In genomic region chr11:27481992-27482391, GRCh38 we compare ENCODE assay signal across 21 cellular contexts. TPM values are rescaled to one million over a fixed set of nuclear protein-coding genes. Genes with fewer than 3 reads are reported as not detected.
DNase-seq lines count a peak whose midpoint lies in the region; ATAC-seq and TF ChIP-seq lines count a peak whose summit lies in the region.
"Had no signal": no experiment of that assay in that cellular context is flagged by ENCODE, and none has a peak within 500 bp of the region (broad histone marks: within the 10 kb centered on the region; RNA-seq: fewer than 3 reads in every experiment).

No MANE protein-coding gene starts in this region.

- H3K36me3 ChIP-seq in Panc1 (ENCODE audit: control insufficient read depth, insufficient read depth, low read length) (no peaks in the 10 kb centered on the region), subcutaneous abdominal adipose tissue (ENCODE audit: control insufficient read depth in 5 of 5, insufficient read depth in 5 of 5, low read length in 5 of 5) (no peaks in the 10 kb centered on the region)
- H3K36me3 ChIP-seq: BE2C, BLaER1 had no signal

- no peak overlapping the region for H2AFZ ChIP-seq in H9 (ENCODE audit: low read length)

- no TSS peak for BruUV-seq in Panc1 (replicated peaks; lab: Mats Ljungman, UMichigan)

- no peak overlapping the region for H2BK5ac ChIP-seq in H9 (ENCODE audit: insufficient read length, low read length)

- H4K8ac ChIP-seq in H9 (replicated peaks; ENCODE audit: insufficient read length, low read depth, low read length) = no peak overlapping the region

- no peak overlapping the region for H3K27ac Mint-ChIP-seq in H9
- H3K27ac Mint-ChIP-seq: CD14-positive monocyte; CD4-positive, alpha-beta memory T cell; CD8-positive, alpha-beta memory T cell had no signal

- H4K20me1 ChIP-seq in H9 (ENCODE audit: control insufficient read depth, insufficient read depth, insufficient read length) = no peaks in the 10 kb centered on the region
- H4K20me1 ChIP-seq: BLaER1 had no signal

- H4K5ac ChIP-seq in H9 (ENCODE audit: insufficient read length, low read depth, low read length) = no peak overlapping the region

- in situ Hi-C loops in Panc1 (cut with HindIII; ENCODE audit: low pct_unique_long_range_greater_than_20kb, low sequenced_read_pairs) = no loop called here
- in situ Hi-C loops in GM13976 (cut with MboI; ENCODE audit: low sequenced_read_pairs, unreplicated experiment) = loop anchor here (25.0 kb wide), 1 partner anchor 720 kb away; no protein-coding TSS in a partner anchor

- H3K18ac ChIP-seq in H9 (ENCODE audit: insufficient read length, low read depth, low read length) = no peak overlapping the region

- H3K23me2 ChIP-seq in H9 (ENCODE audit: insufficient read length, low read depth, low read length, poor library complexity, severe bottlenecking) = no peaks in the 10 kb centered on the region

- TF ChIP-seq CTCF in H9 (conservative IDR thresholded peaks at IDR 0.05) (no peak), Panc1 (IDR thresholded peaks at IDR 0.05) (no peak), GM13976 (IDR thresholded peaks at IDR 0.05; ENCODE audit: borderline replicate concordance, control extremely low read depth, extremely low read depth, insufficient read depth, missing control alignments) (no peak)

- H3K4me3 ChIP-seq in Panc1 (ENCODE audit: low read depth in 2 of 2, low read length in 2 of 2) (no peak overlapping the region), subcutaneous abdominal adipose tissue (ENCODE audit: low read depth in 1 of 5, low read length in 5 of 5) (no peak overlapping the region)
- H3K4me3 ChIP-seq: A549, BLaER1 had no signal

- H3K4me2 ChIP-seq in H9 (ENCODE audit: insufficient read depth, insufficient read length, low read length) = no peak overlapping the region
- H3K4me2 ChIP-seq: A549, BLaER1 had no signal

- CTCF ChIA-PET in Panc1 (lab: Charles Lee) = interaction anchor here (0.7 kb wide), 1 partner anchor 174 kb away, joined by 5 read pairs; no protein-coding TSS in a partner anchor

- H2BK12ac ChIP-seq in H9 (ENCODE audit: insufficient read length, low read depth, low read length) = peak overlapping the region; percentile 73

- H2AK5ac ChIP-seq in H9 (ENCODE audit: insufficient read length, low read length) = no peak overlapping the region

- H3K4me1 ChIP-seq in H9 (ENCODE audit: insufficient read depth, low read length) (no peaks in the 10 kb centered on the region), Panc1 (ENCODE audit: control insufficient read depth, insufficient read depth, low read length) (peaks cover 11% of the 10 kb centered on the region; the same call in 1 of the 2 replicates), subcutaneous abdominal adipose tissue (ENCODE audit: control insufficient read depth in 5 of 5, insufficient read depth in 5 of 5, low read length in 5 of 5) (peaks cover 0 to 8% (median 0%) of the 10 kb centered on the region in 5 donors)
- H3K4me1 ChIP-seq: BE2C, BLaER1 had no signal

- H3K14ac ChIP-seq in H9 (ENCODE audit: insufficient read depth, low read length) = no peak overlapping the region

- intact Hi-C loops in Panc1 (cut with micrococcal nuclease; ENCODE audit: unreplicated experiment) = no loop called here

- no peak overlapping the region for H4K91ac ChIP-seq in H9 (ENCODE audit: insufficient read length, low read depth, low read length)

- no peak overlapping the region for H2BK20ac ChIP-seq in H9 (ENCODE audit: low read depth, low read length, poor library complexity, severe bottlenecking)

- no peak overlapping the region for H3T11ph ChIP-seq in H9 (ENCODE audit: low read length)

- H3K9me3 Mint-ChIP-seq in H9 = no peaks in the 10 kb centered on the region
- H3K9me3 Mint-ChIP-seq: CD4-positive, alpha-beta memory T cell; CD8-positive, alpha-beta memory T cell had no signal

- no peak overlapping the region for H3K56ac ChIP-seq in H9 (ENCODE audit: insufficient read length, low read depth, low read length)

- no peaks in the 10 kb centered on the region for H3K36me3 Mint-ChIP-seq in H9 (ENCODE audit: insufficient read depth in 1 of 3, low read depth in 3 of 3)
- H3K36me3 Mint-ChIP-seq: CD14-positive monocyte; CD4-positive, alpha-beta memory T cell; CD4-positive, CD25-positive, alpha-beta regulatory T cell had no signal

- no peak for ATAC-seq in Panc1
- ATAC-seq: A549 had no signal

- DNase-seq in H9 (no peak), Panc1 (ENCODE audit: low read depth, low spot score) (no peak), AG08395 (ENCODE audit: low spot score) (no peak), GM13976 (ENCODE audit: low spot score) (no peak)
- DNase-seq: BE2C; C1 segment of cervical spinal cord; CD4-positive, alpha-beta memory T cell; CD4-positive, CD25-positive, alpha-beta regulatory T cell; CD8-positive, alpha-beta memory T cell; COR-L47; DMS 273 treated with DMSO at 0.1 percent for 48 hours; DMS153; DMS53; DMS79; DND-41; GF-D8 had no signal

- H3K4me3 Mint-ChIP-seq in H9 = no peak overlapping the region
- H3K4me3 Mint-ChIP-seq: CD14-positive monocyte; CD4-positive, alpha-beta memory T cell; CD4-positive, CD25-positive, alpha-beta regulatory T cell; CD8-positive, alpha-beta memory T cell had no signal

- H3K79me1 ChIP-seq in H9 (ENCODE audit: insufficient read depth, low read depth, low read length, poor library complexity, severe bottlenecking) = no peaks in the 10 kb centered on the region

- no peak overlapping the region for H2BK15ac ChIP-seq in H9 (ENCODE audit: low read depth, low read length)

- H3K4me1 Mint-ChIP-seq in H9 = peaks cover 13 to 19% of the 10 kb centered on the region in 2 experiments
- H3K4me1 Mint-ChIP-seq: CD14-positive monocyte; CD4-positive, CD25-positive, alpha-beta regulatory T cell; CD8-positive, alpha-beta memory T cell had no signal

- no peaks in the 10 kb centered on the region for H3K27me3 Mint-ChIP-seq in H9 (ENCODE audit: low read depth)
- H3K27me3 Mint-ChIP-seq: CD4-positive, alpha-beta memory T cell had no signal

- H2BK120ac ChIP-seq in H9 (ENCODE audit: low read depth, low read length, poor library complexity, severe bottlenecking) = no peak overlapping the region

- H3K23ac ChIP-seq in H9 (ENCODE audit: insufficient read length, low read depth, low read length) = no peak overlapping the region

- H3K27ac ChIP-seq in H9 (ENCODE audit: insufficient read length, low read depth, low read length) (no peak overlapping the region), Panc1 (ENCODE audit: low read length) (peak overlapping the region; percentile 3; the same call in 1 of the 2 replicates), subcutaneous abdominal adipose tissue (ENCODE audit: low read depth, low read length) (peak overlapping the region; percentile 8)
- H3K27ac ChIP-seq: 22Rv1, BLaER1 had no signal

- H3K9me3 ChIP-seq in H9 (ENCODE audit: control insufficient read depth, low read depth, low read length) = no peaks in the 10 kb centered on the region
- H3K9me3 ChIP-seq in Panc1 (ENCODE audit: control insufficient read depth, insufficient read depth, low read depth, low read length) = no peaks in the 10 kb centered on the region
- H3K9me3 ChIP-seq in subcutaneous abdominal adipose tissue (ENCODE audit: control insufficient read depth in 5 of 5, low read length in 5 of 5) = no peaks in the 10 kb centered on the region
- H3K9me3 ChIP-seq: A549, BE2C, BLaER1 had no signal

- WGBS in H9 (ENCODE audit: extremely low coverage, insufficient read length, low lambda C conversion rate) = 100% methylated on average over 3 of the region's 4 CpGs

- no peak overlapping the region for H3K9ac ChIP-seq in H9 (ENCODE audit: extremely low read depth, insufficient read length, low read length)
- H3K9ac ChIP-seq in subcutaneous abdominal adipose tissue (ENCODE audit: low read length in 5 of 5) = no peak overlapping the region
- H3K9ac ChIP-seq: BLaER1 had no signal

- POLR2A ChIA-PET in Panc1 (lab: Charles Lee) = no interaction called here

- H3K79me2 ChIP-seq in H9 (ENCODE audit: insufficient read depth, low read length) = no peaks in the 10 kb centered on the region

- H3K27me3 ChIP-seq in H9 (ENCODE audit: insufficient read depth, low read length) (no peaks in the 10 kb centered on the region), Panc1 (ENCODE audit: control insufficient read depth, insufficient read depth, low read length) (no peaks in the 10 kb centered on the region), subcutaneous abdominal adipose tissue (ENCODE audit: control insufficient read depth in 5 of 5, insufficient read depth in 4 of 5, low read length in 5 of 5) (no peaks in the 10 kb centered on the region)
- H3K27me3 ChIP-seq: BE2C, BLaER1 had no signal

- H3K4ac ChIP-seq in H9 (ENCODE audit: low read depth, low read length) = no peak overlapping the region

RNA-seq across cellular contexts. Expression of gene LGR4, which starts 9.4 kb away (rescaled TPM):
- total RNA-seq in H9 (2021) (97.1 and 99.2 TPM in 2 replicates), Panc1 (2021; ENCODE audit: unreplicated experiment) (61.8 TPM)
- polyA plus RNA-seq in Panc1 (2012; ENCODE audit: insufficient read length) = 71.4 TPM

RNA-seq across cellular contexts. Expression of gene LIN7C, which starts 24.6 kb away (rescaled TPM):
- total RNA-seq in H9 (2021) = 40.0 and 41.3 TPM in 2 replicates
- total RNA-seq in Panc1 (2021; ENCODE audit: unreplicated experiment) = 44.2 TPM
- polyA plus RNA-seq in Panc1 (2012; ENCODE audit: insufficient read length) = 4.6 TPM
